In genomic region chr5:179873176-179873575, GRCh38 we compare ENCODE assay signal across 28 cellular contexts.
"Had no signal": no experiment of that assay in that cellular context is flagged by ENCODE, and none has a peak within 500 bp of the region (broad histone marks: within the 10 kb centered on the region; RNA-seq: fewer than 3 reads in every experiment).

No MANE protein-coding gene starts in this region.

- H3K4me3 ChIP-seq: ascending aorta, body of pancreas, Peyer's patch, SJSA1 had no signal

- H3K27ac ChIP-seq: ascending aorta, body of pancreas, Peyer's patch, SJSA1 had no signal

- H3K4me3 Mint-ChIP-seq: activated CD4-positive, alpha-beta memory T cell treated with anti-CD3 and anti-CD28 coated beads, Interleukin-2, amount 10 ng/mL, durations not matched to agents 7 days and 5 days; activated CD4-positive, alpha-beta T cell treated with anti-CD3 and anti-CD28 coated beads for 36 hours; activated naive CD8-positive, alpha-beta T cell treated with anti-CD3 and anti-CD28 coated beads, Interleukin-2, amount 50 U/mL, for 24 hours; central memory CD8-positive, alpha-beta T cell; T-helper 17 cell had no signal

- H3K4me1 Mint-ChIP-seq: activated CD4-positive, alpha-beta memory T cell treated with anti-CD3 and anti-CD28 coated beads, Interleukin-2, amount 10 ng/mL, durations not matched to agents 7 days and 5 days; activated CD4-positive, alpha-beta T cell treated with anti-CD3 and anti-CD28 coated beads for 36 hours; activated naive CD8-positive, alpha-beta T cell treated with anti-CD3 and anti-CD28 coated beads, Interleukin-2, amount 50 U/mL, for 24 hours; central memory CD8-positive, alpha-beta T cell had no signal

- H3K27me3 ChIP-seq: ascending aorta, body of pancreas, Peyer's patch, SJSA1 had no signal

- H3K27ac Mint-ChIP-seq: activated CD4-positive, alpha-beta memory T cell treated with anti-CD3 and anti-CD28 coated beads, Interleukin-2, amount 10 ng/mL, durations not matched to agents 7 days and 5 days; activated CD4-positive, alpha-beta T cell treated with anti-CD3 and anti-CD28 coated beads for 36 hours; activated naive CD8-positive, alpha-beta T cell treated with anti-CD3 and anti-CD28 coated beads, Interleukin-2, amount 50 U/mL, for 24 hours; T-helper 17 cell had no signal

- ATAC-seq: activated CD4-positive, alpha-beta T cell treated with anti-CD3 and anti-CD28 coated beads for 36 hours; activated naive CD4-positive, alpha-beta T cell treated with anti-CD3 and anti-CD28 coated beads, Interleukin-2, amount 50 U/mL, for 72 hours; activated naive CD8-positive, alpha-beta T cell treated with anti-CD3 and anti-CD28 coated beads, Interleukin-2, amount 50 U/mL, for 24 hours; body of pancreas; T-helper 17 cell had no signal

- H3K9me3 Mint-ChIP-seq: activated CD4-positive, alpha-beta memory T cell treated with anti-CD3 and anti-CD28 coated beads, Interleukin-2, amount 10 ng/mL, durations not matched to agents 7 days and 5 days; activated naive CD4-positive, alpha-beta T cell treated with anti-CD3 and anti-CD28 coated beads, Interleukin-2, amount 50 U/mL, for 72 hours; activated naive CD8-positive, alpha-beta T cell treated with anti-CD3 and anti-CD28 coated beads, Interleukin-2, amount 50 U/mL, for 24 hours; central memory CD8-positive, alpha-beta T cell had no signal

- H3K4me1 ChIP-seq: ascending aorta, body of pancreas, Peyer's patch had no signal

- H3K9me3 ChIP-seq: ascending aorta, body of pancreas, Peyer's patch, SJSA1 had no signal

- DNase-seq: activated CD4-positive, alpha-beta memory T cell treated with anti-CD3 and anti-CD28 coated beads, Interleukin-2, amount 10 ng/mL, durations not matched to agents 7 days and 5 days; activated CD4-positive, alpha-beta T cell treated with anti-CD3 and anti-CD28 coated beads for 36 hours; activated CD4-positive, alpha-beta T cell treated with anti-CD3 and anti-CD28 coated beads, Interleukin-2, amount 50 U/mL, for 1 hour; activated CD8-positive, alpha-beta memory T cell treated with anti-CD3 and anti-CD28 coated beads, Interleukin-2, amount 50 U/mL, for 48 hours; activated effector memory CD4-positive, alpha-beta T cell treated with Interleukin-2 at 50 U/mL for 16 hours; activated naive CD4-positive, alpha-beta T cell treated with Interleukin-2 at 50 U/mL for 16 hours; activated naive CD8-positive, alpha-beta T cell treated with anti-CD3 and anti-CD28 coated beads, Interleukin-2, amount 50 U/mL, for 24 hours; activated T-cell treated with anti-CD3 and anti-CD28 coated beads, Interleukin-2, amount 50 U/mL, for 1 hour; amniotic stem cell; body of pancreas; Kasumi-1; KBM-7; NCI-H1105 treated with DMSO at 0.1 percent for 48 hours; NCI-H1436 treated with DMSO at 0.1 percent for 48 hours; NCI-H187; NCI-H2081; NCI-H510A treated with DMSO at 0.1 percent for 48 hours; NCI-H69; NK-92 treated with Interleukin-12 subunit alpha and Interleukin-12 subunit beta, amount 100 ng/mL, for 24 hours; SHP77; T-helper 17 cell; T1000 had no signal

- H3K27me3 Mint-ChIP-seq: activated CD4-positive, alpha-beta memory T cell treated with anti-CD3 and anti-CD28 coated beads, Interleukin-2, amount 10 ng/mL, durations not matched to agents 7 days and 5 days; activated CD4-positive, alpha-beta T cell treated with anti-CD3 and anti-CD28 coated beads for 36 hours; activated naive CD8-positive, alpha-beta T cell treated with anti-CD3 and anti-CD28 coated beads, Interleukin-2, amount 50 U/mL, for 24 hours; central memory CD8-positive, alpha-beta T cell; T-helper 17 cell had no signal

- FAIRE-seq: bronchial epithelial cell had no signal
